ENCODE assay signal across 20 cellular contexts in the genomic region with DNA sequence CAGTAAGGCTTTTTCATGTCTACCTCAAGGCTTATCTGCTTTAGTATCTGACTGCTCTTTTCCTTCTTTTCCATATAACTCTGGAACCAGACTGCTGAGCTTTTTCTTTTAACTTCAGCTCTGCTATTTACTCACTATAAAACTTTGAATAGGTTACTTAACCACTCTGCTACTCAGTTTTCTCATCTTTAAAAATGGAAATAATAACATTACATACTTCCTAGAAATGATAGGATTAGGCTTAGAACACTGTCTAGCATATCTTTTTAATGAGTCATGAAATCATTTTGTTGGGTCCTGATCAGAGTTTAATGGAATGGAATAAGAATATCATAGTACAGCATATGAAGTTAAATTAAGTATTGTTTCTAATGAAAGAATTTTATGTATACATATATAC.
DNase-seq lines count a peak whose midpoint lies in the region; ATAC-seq and TF ChIP-seq lines count a peak whose summit lies in the region.
"Had no signal": no experiment of that assay in that cellular context is flagged by ENCODE, and none has a peak within 500 bp of the region (broad histone marks: within the 10 kb centered on the region; RNA-seq: fewer than 3 reads in every experiment).

No MANE protein-coding gene starts in this region.

- peak overlapping the region; percentile 70 for H3K4me2 ChIP-seq in GM23248 (ENCODE audit: unreplicated experiment)
- H3K4me2 ChIP-seq: neural progenitor cell, PC-9 had no signal

- no peak overlapping the region for H3K9ac ChIP-seq in GM23248
- H3K9ac ChIP-seq: neural progenitor cell had no signal

- no peaks in the 10 kb centered on the region; the same call in 1 of the 2 replicates for H3K9me2 ChIP-seq in GM23248 (ENCODE audit: insufficient read depth)

- H3K9me3 ChIP-seq in GM23248 (ENCODE audit: low read depth) = no peaks in the 10 kb centered on the region
- H3K9me3 ChIP-seq: suprapubic skin had no signal

- H3K4me3 Mint-ChIP-seq in stimulated activated naive CD8-positive, alpha-beta T cell treated with anti-CD3 and anti-CD28 coated beads, Interleukin-15, amount 100 ng/mL, for 72 hours = no peak overlapping the region
- H3K4me3 Mint-ChIP-seq: activated naive CD8-positive, alpha-beta T cell; activated T-cell treated with anti-CD3 and anti-CD28 coated beads, Interleukin-2, amount 50 U/mL, for 24 hours; B cell; neural progenitor cell had no signal

- peak overlapping the region; percentile 17; the same call in 1 of the 2 replicates for H3K27ac ChIP-seq in GM23248
- H3K27ac ChIP-seq: neural progenitor cell, PC-9, right atrium auricular region, suprapubic skin had no signal

- H3K9me3 Mint-ChIP-seq in stimulated activated naive CD8-positive, alpha-beta T cell treated with anti-CD3 and anti-CD28 coated beads, Interleukin-15, amount 100 ng/mL, for 72 hours = no peaks in the 10 kb centered on the region
- H3K9me3 Mint-ChIP-seq: activated T-cell treated with anti-CD3 and anti-CD28 coated beads, Interleukin-2, amount 50 U/mL, for 24 hours; neural progenitor cell had no signal

- H2AFZ ChIP-seq in GM23248 = no peak overlapping the region
- H2AFZ ChIP-seq: neural progenitor cell, PC-9 had no signal

- in situ Hi-C loops in GM23248 (cut with MboI) = no loop called here

- peak; percentile 34 for DNase-seq in GM23248
- DNase-seq in fibroblast of gingiva (ENCODE audit: low read depth) = peak; percentile 22
- peak; percentile 1 for DNase-seq in pulmonary artery endothelial cell (ENCODE audit: low read depth, low spot score)
- DNase-seq in NCI-H82 (lab: John Stamatoyannopoulos, UW) = no peak
- no peak for DNase-seq in stimulated activated naive CD8-positive, alpha-beta T cell treated with anti-CD3 and anti-CD28 coated beads, Interleukin-15, amount 100 ng/mL, for 72 hours
- DNase-seq in stimulated activated CD4-positive, alpha-beta T cell treated with anti-CD3 and anti-CD28 coated beads, Interleukin-4, amount 100 ng/mL, for 1 hour = no peak
- DNase-seq: activated T-cell treated with anti-CD3 and anti-CD28 coated beads, Interleukin-2, amount 50 U/mL, for 24 hours; head of caudate nucleus; islet precursor cell; NCI-H2081; NCI-H526 treated with DMSO at 0.1 percent for 48 hours; PC-9; stimulated activated CD4-positive, alpha-beta T cell treated with anti-CD3 and anti-CD28 coated beads, Interleukin-2, amount 100 ng/mL, for 24 hours had no signal

- no peaks in the 10 kb centered on the region for H3K27me3 Mint-ChIP-seq in stimulated activated naive CD8-positive, alpha-beta T cell treated with anti-CD3 and anti-CD28 coated beads, Interleukin-15, amount 100 ng/mL, for 72 hours
- H3K27me3 Mint-ChIP-seq: activated naive CD8-positive, alpha-beta T cell; activated T-cell treated with anti-CD3 and anti-CD28 coated beads, Interleukin-2, amount 50 U/mL, for 24 hours; B cell had no signal

- no peaks in the 10 kb centered on the region for H3F3A ChIP-seq in GM23248 (ENCODE audit: insufficient read depth)

- H4K20me1 ChIP-seq in GM23248 (ENCODE audit: insufficient read depth) = no peaks in the 10 kb centered on the region

- no peaks in the 10 kb centered on the region for H3K36me3 ChIP-seq in GM23248 (ENCODE audit: low read depth)
- H3K36me3 ChIP-seq: neural progenitor cell, right atrium auricular region, suprapubic skin had no signal

- peaks cover 11% of the 10 kb centered on the region for H3K4me1 ChIP-seq in GM23248 (ENCODE audit: insufficient read depth)
- H3K4me1 ChIP-seq: neural progenitor cell, right atrium auricular region, suprapubic skin had no signal

- no peak overlapping the region for H3K4me3 ChIP-seq in GM23248
- H3K4me3 ChIP-seq: neural progenitor cell, PC-9, right atrium auricular region, suprapubic skin had no signal

- peaks cover 18% of the 10 kb centered on the region; the same call in 1 of the 2 replicates for H3K79me2 ChIP-seq in GM23248 (ENCODE audit: insufficient read depth)

- ATAC-seq in SK-N-SH treated with all-trans-retinoic acid at 6 μM for 48 hours (peak; percentile 71), HG02884 (IDR thresholded peaks at IDR 0.05; ENCODE audit: unreplicated experiment) (no peak)
- no peak for ATAC-seq in stimulated activated naive CD8-positive, alpha-beta T cell treated with anti-CD3 and anti-CD28 coated beads, Interleukin-15, amount 100 ng/mL, for 72 hours

- H3K4me1 Mint-ChIP-seq in stimulated activated naive CD8-positive, alpha-beta T cell treated with anti-CD3 and anti-CD28 coated beads, Interleukin-15, amount 100 ng/mL, for 72 hours = peaks cover 12% of the 10 kb centered on the region
- H3K4me1 Mint-ChIP-seq: B cell, neural progenitor cell had no signal

- no peaks in the 10 kb centered on the region for H3K27me3 ChIP-seq in GM23248 (replicated peaks; ENCODE audit: insufficient read depth)
- H3K27me3 ChIP-seq: neural progenitor cell, right atrium auricular region, suprapubic skin had no signal

- H3K27ac Mint-ChIP-seq in stimulated activated naive CD8-positive, alpha-beta T cell treated with anti-CD3 and anti-CD28 coated beads, Interleukin-15, amount 100 ng/mL, for 72 hours = no peak overlapping the region
- H3K27ac Mint-ChIP-seq: activated naive CD8-positive, alpha-beta T cell; activated T-cell treated with anti-CD3 and anti-CD28 coated beads, Interleukin-2, amount 50 U/mL, for 24 hours; B cell; neural progenitor cell had no signal

TF ChIP-seq in SK-N-SH treated with all-trans-retinoic acid at 6 μM for 48 hours, 23 proteins besides CTCF, POLR2A, EP300 and RAD21:
- TF ChIP-seq ISL1 (CRISPR knock-in tag; IDR thresholded peaks at IDR 0.05) = peak; percentile 60
- TF ChIP-seq, protein P1, sequence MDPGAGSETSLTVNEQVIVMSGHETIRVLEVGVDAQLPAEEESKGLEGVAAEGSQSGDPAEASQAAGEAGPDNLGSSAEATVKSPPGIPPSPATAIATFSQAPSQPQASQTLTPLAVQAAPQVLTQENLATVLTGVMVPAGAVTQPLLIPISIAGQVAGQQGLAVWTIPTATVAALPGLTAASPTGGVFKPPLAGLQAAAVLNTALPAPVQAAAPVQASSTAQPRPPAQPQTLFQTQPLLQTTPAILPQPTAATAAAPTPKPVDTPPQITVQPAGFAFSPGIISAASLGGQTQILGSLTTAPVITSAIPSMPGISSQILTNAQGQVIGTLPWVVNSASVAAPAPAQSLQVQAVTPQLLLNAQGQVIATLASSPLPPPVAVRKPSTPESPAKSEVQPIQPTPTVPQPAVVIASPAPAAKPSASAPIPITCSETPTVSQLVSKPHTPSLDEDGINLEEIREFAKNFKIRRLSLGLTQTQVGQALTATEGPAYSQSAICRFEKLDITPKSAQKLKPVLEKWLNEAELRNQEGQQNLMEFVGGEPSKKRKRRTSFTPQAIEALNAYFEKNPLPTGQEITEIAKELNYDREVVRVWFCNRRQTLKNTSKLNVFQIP (CRISPR knock-in tag; IDR thresholded peaks at IDR 0.05; ENCODE audit: borderline replicate concordance, low read depth) = no peak

Comparison
In these comparisons a context has a peak if more than half of its experiments do, and no peak if none do; other contexts are left out.
1. DNase-seq: peak in GM23248 (single experiment), fibroblast of gingiva (single experiment) and pulmonary artery endothelial cell (single experiment); none in NCI-H82 (single experiment), stimulated activated naive CD8-positive, alpha-beta T cell treated with anti-CD3 and anti-CD28 coated beads, Interleukin-15, amount 100 ng/mL, for 72 hours (0 of 2) and stimulated activated CD4-positive, alpha-beta T cell treated with anti-CD3 and anti-CD28 coated beads, Interleukin-4, amount 100 ng/mL, for 1 hour (single experiment).